ENCODE assay signal across 26 cellular contexts in the genomic region with DNA sequence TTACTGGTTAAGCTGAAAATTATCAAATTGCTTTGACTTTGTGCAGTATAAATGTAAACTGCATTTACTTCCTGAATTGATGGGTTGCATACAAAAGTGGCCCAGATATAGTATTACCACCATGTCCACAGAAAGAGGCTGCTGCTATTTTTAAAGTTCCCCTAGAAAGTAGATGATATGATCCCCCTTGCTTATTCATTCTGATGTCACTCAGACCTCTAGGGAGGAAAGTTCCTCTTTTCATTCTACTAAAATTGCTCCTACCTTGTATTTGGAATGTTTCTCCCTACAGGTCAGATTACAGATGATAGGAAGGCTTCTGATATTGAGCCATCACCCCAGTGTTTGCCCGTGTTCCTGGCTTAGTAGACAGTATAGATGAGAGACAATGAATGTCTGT.
A peak's percentile ranks its signal among the peaks of the same experiment; 100 is the strongest.
DNase-seq lines count a peak whose midpoint lies in the region; ATAC-seq, FAIRE-seq and TF ChIP-seq lines count a peak whose summit lies in the region.
"Had no signal": no experiment of that assay in that cellular context is flagged by ENCODE, and none has a peak within 500 bp of the region (broad histone marks: within the 10 kb centered on the region; RNA-seq: fewer than 3 reads in every experiment).

No MANE protein-coding gene starts in this region.

- H3K9me1 ChIP-seq in keratinocyte (ENCODE audit: control insufficient read depth, extremely low read depth, insufficient read depth, low read length), result no peaks in the 10 kb centered on the region

- H3K9me3 ChIP-seq in BLaER1 treated with 17β-estradiol and CSF1 and Interleukin-3, amounts not matched to agents 10 nM and 100 nM (replicated peaks in 1 of 11), result no peaks in the 10 kb centered on the region
- H3K9me3 ChIP-seq in keratinocyte (ENCODE audit: control insufficient read depth, low read depth, low read length) (no peaks in the 10 kb centered on the region), stomach (no peaks in the 10 kb centered on the region)
- H3K9me3 ChIP-seq: A549, left ventricle myocardium inferior, MG63, transverse colon had no signal

- no peak for TF ChIP-seq EP300 in stomach (IDR thresholded peaks at IDR 0.05)

- no peak overlapping the region for H2AFZ ChIP-seq in keratinocyte (ENCODE audit: control insufficient read depth, low read length)

- no peak for FAIRE-seq in keratinocyte (lab: Jason Lieb, UNC)
- FAIRE-seq: A549 had no signal

- ATAC-seq in HG02642 (IDR thresholded peaks at IDR 0.05; ENCODE audit: poor library complexity, unreplicated experiment) (no peak), sciatic nerve (no peak)
- ATAC-seq: A549; activated T-cell treated with anti-CD3 and anti-CD28 coated beads, Interleukin-2, amount 50 U/mL, for 4 hours; CD8-positive, alpha-beta T cell had no signal

- no peaks in the 10 kb centered on the region for H3K27me3 ChIP-seq in BLaER1 treated with 17β-estradiol and CSF1 and Interleukin-3, amounts not matched to agents 10 nM and 100 nM
- no peaks in the 10 kb centered on the region for H3K27me3 ChIP-seq in keratinocyte (ENCODE audit: control insufficient read depth, extremely low read depth, insufficient read depth, low read length)
- H3K27me3 ChIP-seq in stomach, result no peaks in the 10 kb centered on the region
- H3K27me3 ChIP-seq: MG63, transverse colon had no signal

- DNase-seq in MV-4-11 (lab: John Stamatoyannopoulos, UW) (peak; percentile 91), SIG-M5 (lab: John Stamatoyannopoulos, UW) (peak; percentile 34), keratinocyte (ENCODE audit: low read depth, low spot score) (no peak), nucleus accumbens (lab: John Stamatoyannopoulos, UW) (no peak), stomach (no peak), sciatic nerve (ENCODE audit: low spot score) (no peak)
- DNase-seq: activated CD4-positive, alpha-beta T cell treated with anti-CD3 and anti-CD28 coated beads, Interleukin-2, amount 50 U/mL, for 1 hour; activated gamma-delta T cell treated with Interleukin-2 at 50 U/mL for 16 hours; activated T-cell treated with anti-CD3 and anti-CD28 coated beads, Interleukin-2, amount 50 U/mL, for 4 hours; AML-193; CD8-positive, alpha-beta T cell; central memory CD4-positive, alpha-beta T cell; dermis blood vessel endothelial cell; DMS153; GOT3; left ventricle myocardium inferior; MG63; naive B cell; NCI-H2171; NCI-H510A treated with DMSO at 0.1 percent for 48 hours; transverse colon had no signal

- 48 to 69% (median 64%) methylated on average over 1 of the region's 1 CpG for WGBS in stomach, 5 donors

- no peaks in the 10 kb centered on the region for H4K20me1 ChIP-seq in BLaER1 treated with 17β-estradiol and CSF1 and Interleukin-3, amounts not matched to agents 10 nM and 100 nM
- no peaks in the 10 kb centered on the region for H4K20me1 ChIP-seq in keratinocyte (ENCODE audit: control insufficient read depth, extremely low read depth, insufficient read depth, low read length)

- no peak overlapping the region for H3K27ac ChIP-seq in BLaER1 treated with 17β-estradiol and CSF1 and Interleukin-3, amounts not matched to agents 10 nM and 100 nM
- no peak overlapping the region for H3K27ac ChIP-seq in keratinocyte (ENCODE audit: control insufficient read depth, insufficient read depth, low read length)
- H3K27ac ChIP-seq in stomach, result no peak overlapping the region
- H3K27ac ChIP-seq: left ventricle myocardium inferior, RWPE1, skin epidermis, transverse colon had no signal

- no peak overlapping the region for H3K9ac ChIP-seq in BLaER1 treated with 17β-estradiol and CSF1 and Interleukin-3, amounts not matched to agents 10 nM and 100 nM
- H3K9ac ChIP-seq in keratinocyte (ENCODE audit: control insufficient read depth, extremely low read depth, insufficient read depth, low read length), result no peak overlapping the region

- intact Hi-C loops in stomach (cut with DNase I; ENCODE audit: low total_unique reads), result no loop called here
- intact Hi-C loops in sciatic nerve (cut with DNase I), result no loop called here

- no peaks in the 10 kb centered on the region for H3K79me2 ChIP-seq in keratinocyte (ENCODE audit: control insufficient read depth, insufficient read depth, low read length)

- peaks cover 13 to 27% (median 24%) of the 10 kb centered on the region in 10 experiments for H3K4me1 ChIP-seq in BLaER1 treated with 17β-estradiol and CSF1 and Interleukin-3, amounts not matched to agents 10 nM and 100 nM
- H3K4me1 ChIP-seq in keratinocyte (ENCODE audit: control insufficient read depth, extremely low read depth, insufficient read depth, low read length), result peaks cover 59% of the 10 kb centered on the region
- H3K4me1 ChIP-seq in stomach, result no peaks in the 10 kb centered on the region
- H3K4me1 ChIP-seq: left ventricle myocardium inferior, transverse colon had no signal

- dilution Hi-C loops in keratinocyte (cut with MboI; ENCODE audit: extremely low pct_ligation_motif_present, low sequenced_read_pairs), result no loop called here

- TF ChIP-seq CTCF in keratinocyte (optimal IDR thresholded peaks at IDR 0.05 in 1 of 3, IDR thresholded peaks at IDR 0.05 in 1 of 3, conservative IDR thresholded peaks at IDR 0.05 in 1 of 3; ENCODE audit: extremely low read depth in 1 of 3, insufficient read depth in 2 of 3, low read length in 3 of 3) (no peak), stomach (IDR thresholded peaks at IDR 0.05) (no peak)

- no peaks in the 10 kb centered on the region for H3K36me3 ChIP-seq in BLaER1 treated with 17β-estradiol and CSF1 and Interleukin-3, amounts not matched to agents 10 nM and 100 nM
- H3K36me3 ChIP-seq in keratinocyte (ENCODE audit: control insufficient read depth in 2 of 2, extremely low read depth in 1 of 2, insufficient read depth in 2 of 2, low read length in 2 of 2) (no peaks in the 10 kb centered on the region), stomach (no peaks in the 10 kb centered on the region)
- H3K36me3 ChIP-seq: left ventricle myocardium inferior, MG63, transverse colon had no signal

- no peak for TF ChIP-seq POLR2A in stomach (IDR thresholded peaks at IDR 0.05)

- peak overlapping the region; percentile 56 to 79 (median 67) for H3K4me2 ChIP-seq in BLaER1 treated with 17β-estradiol and CSF1 and Interleukin-3, amounts not matched to agents 10 nM and 100 nM
- peak overlapping the region; percentile 17 for H3K4me2 ChIP-seq in keratinocyte (ENCODE audit: control insufficient read depth, extremely low read depth, insufficient read depth, low read depth, low read length)
- H3K4me2 ChIP-seq: A549 had no signal

- no peak overlapping the region for H3K4me3 ChIP-seq in BLaER1 treated with 17β-estradiol and CSF1 and Interleukin-3, amounts not matched to agents 10 nM and 100 nM
- no peak overlapping the region for H3K4me3 ChIP-seq in keratinocyte (ENCODE audit: control insufficient read depth in 2 of 3, extremely low read depth in 1 of 3, insufficient read depth in 2 of 3, low read depth in 1 of 3, low read length in 3 of 3)
- H3K4me3 ChIP-seq in stomach, result no peak overlapping the region
- H3K4me3 ChIP-seq: A549, left ventricle myocardium inferior, MG63, skin epidermis, transverse colon had no signal

Comparison
In these comparisons a context has a peak if more than half of its experiments do, and no peak if none do; other contexts are left out.
1. DNase-seq: peak in MV-4-11 (single experiment) and SIG-M5 (single experiment); none in keratinocyte (single experiment), nucleus accumbens (0 of 56), stomach (single experiment) and sciatic nerve (single experiment).